Comparison of ENCODE assay signal across 19 cellular contexts in genomic region chr2:74925361-74925786, GRCh38.
"Had no signal": no experiment of that assay in that cellular context is flagged by ENCODE, and none has a peak within 500 bp of the region (broad histone marks: within the 10 kb centered on the region; RNA-seq: fewer than 3 reads in every experiment).

No MANE protein-coding gene starts in this region.

- ATAC-seq: activated T-cell treated with anti-CD3 and anti-CD28 coated beads, Interleukin-2, amount 50 U/mL, for 72 hours; effector memory CD8-positive, alpha-beta T cell; gastroesophageal sphincter; stimulated activated naive B cell treated with anti-CD40 and anti-IgM and Interleukin-4, amounts not matched to agents 10 μg/mL and 1 μg/mL and 100 μg/mL, for 72 hours had no signal

- H3K4me1 Mint-ChIP-seq: activated naive CD8-positive, alpha-beta T cell treated with anti-CD3 and anti-CD28 coated beads for 36 hours; stimulated activated naive B cell treated with anti-CD40 and anti-IgM and Interleukin-4, amounts not matched to agents 10 μg/mL and 1 μg/mL and 100 μg/mL, for 72 hours had no signal

- H3K4me3 Mint-ChIP-seq: activated CD4-positive, alpha-beta memory T cell treated with anti-CD3 and anti-CD28 coated beads, Interleukin-2, amount 10 ng/mL, durations not matched to agents 7 days and 5 days; activated naive CD8-positive, alpha-beta T cell treated with anti-CD3 and anti-CD28 coated beads for 36 hours; activated T-cell treated with anti-CD3 and anti-CD28 coated beads, Interleukin-2, amount 50 U/mL, for 72 hours; dendritic cell treated with granulocyte-macrophage colony-stimulating factor and Interleukin-4, amounts not matched to agents 40 ng/mL and 50 ng/mL, for 4 days; effector memory CD8-positive, alpha-beta T cell; nephron progenitor cell; stimulated activated naive B cell treated with anti-CD40 and anti-IgM and Interleukin-4, amounts not matched to agents 10 μg/mL and 1 μg/mL and 100 μg/mL, for 72 hours had no signal

- H3K27me3 ChIP-seq: brain microvascular endothelial cell, tibial nerve, vagina had no signal

- DNase-seq: activated CD4-positive, alpha-beta memory T cell treated with anti-CD3 and anti-CD28 coated beads, Interleukin-2, amount 10 ng/mL, durations not matched to agents 7 days and 5 days; activated CD8-positive, alpha-beta memory T cell treated with anti-CD3 and anti-CD28 coated beads, Interleukin-2, amount 50 U/mL, for 4 hours; activated gamma-delta T cell treated with Interleukin-2 at 50 U/mL for 16 hours; activated naive CD8-positive, alpha-beta T cell treated with anti-CD3 and anti-CD28 coated beads for 36 hours; activated T-cell treated with anti-CD3 and anti-CD28 coated beads, Interleukin-2, amount 50 U/mL, for 72 hours; brain microvascular endothelial cell; cerebellar nuclear complex; effector memory CD8-positive, alpha-beta T cell; left ventricle myocardium inferior; mesenchymal stem cell; nephron progenitor cell; sigmoid colon; stimulated activated CD4-positive, alpha-beta T cell treated with anti-CD3 and anti-CD28 coated beads, Interleukin-2, amount 100 ng/mL, for 24 hours; stimulated activated naive B cell treated with anti-CD40 and anti-IgM and Interleukin-4, amounts not matched to agents 10 μg/mL and 1 μg/mL and 100 μg/mL, for 72 hours had no signal

- H3K4me3 ChIP-seq: gastroesophageal sphincter, left ventricle myocardium inferior, sigmoid colon, tibial nerve, vagina had no signal

- H3K36me3 ChIP-seq: brain microvascular endothelial cell, left ventricle myocardium inferior, sigmoid colon, vagina had no signal

- H3K9me3 Mint-ChIP-seq: activated CD4-positive, alpha-beta memory T cell treated with anti-CD3 and anti-CD28 coated beads, Interleukin-2, amount 10 ng/mL, durations not matched to agents 7 days and 5 days; activated naive CD8-positive, alpha-beta T cell treated with anti-CD3 and anti-CD28 coated beads for 36 hours; activated T-cell treated with anti-CD3 and anti-CD28 coated beads, Interleukin-2, amount 50 U/mL, for 72 hours; effector memory CD8-positive, alpha-beta T cell; nephron progenitor cell; stimulated activated naive B cell treated with anti-CD40 and anti-IgM and Interleukin-4, amounts not matched to agents 10 μg/mL and 1 μg/mL and 100 μg/mL, for 72 hours had no signal

- H3K27ac Mint-ChIP-seq: activated CD4-positive, alpha-beta memory T cell treated with anti-CD3 and anti-CD28 coated beads, Interleukin-2, amount 10 ng/mL, durations not matched to agents 7 days and 5 days; activated naive CD8-positive, alpha-beta T cell treated with anti-CD3 and anti-CD28 coated beads for 36 hours; activated T-cell treated with anti-CD3 and anti-CD28 coated beads, Interleukin-2, amount 50 U/mL, for 72 hours; nephron progenitor cell; stimulated activated naive B cell treated with anti-CD40 and anti-IgM and Interleukin-4, amounts not matched to agents 10 μg/mL and 1 μg/mL and 100 μg/mL, for 72 hours had no signal

- H3K27me3 Mint-ChIP-seq: activated naive CD8-positive, alpha-beta T cell treated with anti-CD3 and anti-CD28 coated beads for 36 hours; effector memory CD8-positive, alpha-beta T cell had no signal

- H3K27ac ChIP-seq: brain microvascular endothelial cell, gastroesophageal sphincter, left ventricle myocardium inferior, sigmoid colon, tibial nerve, vagina had no signal

- FAIRE-seq: keratinocyte had no signal

- H3K4me1 ChIP-seq: gastroesophageal sphincter, left ventricle myocardium inferior, sigmoid colon, tibial nerve, vagina had no signal
